Comparison of ENCODE assay signal across 13 cellular contexts in genomic region chr3:123745184-123745855, GRCh38.
DNase-seq lines count a peak whose midpoint lies in the region; ATAC-seq, FAIRE-seq and TF ChIP-seq lines count a peak whose summit lies in the region.
"Had no signal": no experiment of that assay in that cellular context is flagged by ENCODE, and none has a peak within 500 bp of the region (broad histone marks: within the 10 kb centered on the region; RNA-seq: fewer than 3 reads in every experiment).

No MANE protein-coding gene starts in this region.

- H3K9ac ChIP-seq in OCI-LY3 (ENCODE audit: low read length) (no peak overlapping the region), endothelial cell of umbilical vein (replicated peaks; ENCODE audit: extremely low read depth, insufficient read depth, low read length) (no peak overlapping the region)

- ATAC-seq in GM19328 (IDR thresholded peaks at IDR 0.05; ENCODE audit: unreplicated experiment) (no peak), HG03139 (IDR thresholded peaks at IDR 0.05; ENCODE audit: unreplicated experiment) (no peak)
- ATAC-seq: right cardiac atrium had no signal

- CTCF ChIA-PET in endothelial cell of umbilical vein (lab: Charles Lee): interaction anchor here (0.6 to 1.7 kb wide), 17 partner anchors 17 to 334 kb away, joined by 3 to 8 read pairs (median 3); partner anchors contain the start of genes CCDC14, KALRN and MYLK

- dilution Hi-C loops in endothelial cell of umbilical vein (cut with MboI; ENCODE audit: extremely low pct_ligation_motif_present, low sequenced_read_pairs): no loop called here

- H3K27me3 ChIP-seq in OCI-LY3 (ENCODE audit: low read depth, low read length) (no peaks in the 10 kb centered on the region; the same call in 1 of the 2 replicates), endothelial cell of umbilical vein (ENCODE audit: control insufficient read depth in 2 of 2, insufficient read depth in 2 of 2, low read length in 2 of 2) (no peaks in the 10 kb centered on the region)

- H3K36me3 Mint-ChIP-seq in osteocyte (ENCODE audit: unreplicated experiment): no peaks in the 10 kb centered on the region
- H3K36me3 Mint-ChIP-seq in glutamatergic neuron (ENCODE audit: unreplicated experiment): no peaks in the 10 kb centered on the region

- FAIRE-seq in endothelial cell of umbilical vein (lab: Jason Lieb, UNC): peak; percentile 54
- FAIRE-seq: TTC549 had no signal

- DNase-seq in endothelial cell of umbilical vein (ENCODE audit: low read depth, low spot score) (peak; percentile 35), osteocyte (ENCODE audit: extremely low spot score, unreplicated experiment) (no peak), NCI-H1694 treated with DMSO at 0.1 percent for 48 hours (lab: John Stamatoyannopoulos, UW) (no peak), glutamatergic neuron (no peak)
- DNase-seq: activated gamma-delta T cell, GF-D8, right cardiac atrium had no signal

- H3K4me3 ChIP-seq in GM12875 (ENCODE audit: low read depth, low read length) (no peak overlapping the region), OCI-LY3 (ENCODE audit: low read length) (no peak overlapping the region), endothelial cell of umbilical vein (replicated peaks in 1 of 3; ENCODE audit: insufficient read depth in 1 of 3, low read depth in 1 of 3, low read length in 3 of 3) (no peak overlapping the region)

- H3K4me1 Mint-ChIP-seq in osteocyte (ENCODE audit: unreplicated experiment): peaks cover 23% of the 10 kb centered on the region
- no peaks in the 10 kb centered on the region for H3K4me1 Mint-ChIP-seq in glutamatergic neuron (ENCODE audit: low read depth, unreplicated experiment)

- H3K27ac ChIP-seq in OCI-LY3 (ENCODE audit: low read length) (no peak overlapping the region), endothelial cell of umbilical vein (ENCODE audit: insufficient read depth, low read depth, low read length) (no peak overlapping the region)

- H3K4me2 ChIP-seq in OCI-LY3 (ENCODE audit: low read length) (no peak overlapping the region), endothelial cell of umbilical vein (ENCODE audit: insufficient read depth, low read length) (no peak overlapping the region)

- H3K9me3 Mint-ChIP-seq in osteocyte (ENCODE audit: unreplicated experiment): no peaks in the 10 kb centered on the region
- H3K9me3 Mint-ChIP-seq in glutamatergic neuron (ENCODE audit: unreplicated experiment): peaks cover 2% of the 10 kb centered on the region

- H3K4me1 ChIP-seq in OCI-LY3 (ENCODE audit: low read length) (no peaks in the 10 kb centered on the region), endothelial cell of umbilical vein (ENCODE audit: control insufficient read depth, extremely low read depth, insufficient read depth, low read length) (peaks cover 7% of the 10 kb centered on the region)

- H3K27ac Mint-ChIP-seq in osteocyte (ENCODE audit: unreplicated experiment) (no peak overlapping the region), glutamatergic neuron (ENCODE audit: unreplicated experiment) (no peak overlapping the region)
- H3K27ac Mint-ChIP-seq: dendritic cell treated with granulocyte-macrophage colony-stimulating factor and Interleukin-4, amounts not matched to agents 40 ng/mL and 50 ng/mL, for 4 days had no signal

- POLR2A ChIA-PET in endothelial cell of umbilical vein (lab: Charles Lee): no interaction called here

- no peaks in the 10 kb centered on the region for H3K79me2 ChIP-seq in OCI-LY3 (ENCODE audit: low read length)
- H3K79me2 ChIP-seq in endothelial cell of umbilical vein (ENCODE audit: control insufficient read depth, insufficient read depth, low read length): no peaks in the 10 kb centered on the region

- H3K9me1 ChIP-seq in endothelial cell of umbilical vein (replicated peaks; ENCODE audit: control insufficient read depth, extremely low read depth, insufficient read depth, low read length): no peaks in the 10 kb centered on the region

- TF ChIP-seq CTCF in GM12875 (IDR thresholded peaks at IDR 0.05; ENCODE audit: borderline replicate concordance, insufficient read depth, low read depth, low read length): peak; percentile 9; the same call in 1 of the 2 replicates
- TF ChIP-seq CTCF in OCI-LY3 (IDR thresholded peaks at IDR 0.05; ENCODE audit: low read depth, low read length): peak; percentile 36
- TF ChIP-seq CTCF in endothelial cell of umbilical vein (IDR thresholded peaks at IDR 0.05; ENCODE audit: extremely low read depth in 1 of 2, insufficient read depth in 1 of 2, low read depth in 1 of 2, low read length in 2 of 2): peak; percentile 55 to 62
- peak; percentile 34 for TF ChIP-seq CTCF in osteocyte (IDR thresholded peaks at IDR 0.05)
- no peak for TF ChIP-seq CTCF in glutamatergic neuron (IDR thresholded peaks at IDR 0.05; ENCODE audit: partially characterized antibody, unreplicated experiment)

- no peak for TF ChIP-seq POLR2A in endothelial cell of umbilical vein (IDR thresholded peaks at IDR 0.05; ENCODE audit: low read depth, low read length)

- BruUV-seq in endothelial cell of umbilical vein (replicated peaks; lab: Mats Ljungman, UMichigan): no TSS peak

- H4K20me1 ChIP-seq in OCI-LY3 (ENCODE audit: insufficient read depth, low read length) (no peaks in the 10 kb centered on the region), endothelial cell of umbilical vein (replicated peaks; ENCODE audit: control insufficient read depth, extremely low read depth, insufficient read depth, low read length) (no peaks in the 10 kb centered on the region)

- no peak overlapping the region for H2AFZ ChIP-seq in OCI-LY3 (ENCODE audit: low read depth, low read length)
- H2AFZ ChIP-seq in endothelial cell of umbilical vein (ENCODE audit: low read depth, low read length): no peak overlapping the region

- H3K9me3 ChIP-seq in OCI-LY3 (ENCODE audit: insufficient read depth, low read length): no peaks in the 10 kb centered on the region
- no peaks in the 10 kb centered on the region for H3K9me3 ChIP-seq in endothelial cell of umbilical vein (replicated peaks; ENCODE audit: control insufficient read depth, insufficient read depth, low read length)

- no peaks in the 10 kb centered on the region for H3K27me3 Mint-ChIP-seq in osteocyte (ENCODE audit: unreplicated experiment)
- peaks cover 2% of the 10 kb centered on the region for H3K27me3 Mint-ChIP-seq in glutamatergic neuron (ENCODE audit: unreplicated experiment)
- H3K27me3 Mint-ChIP-seq: dendritic cell treated with granulocyte-macrophage colony-stimulating factor and Interleukin-4, amounts not matched to agents 40 ng/mL and 50 ng/mL, for 4 days had no signal

- no peaks in the 10 kb centered on the region for H3K36me3 ChIP-seq in OCI-LY3 (replicated peaks; ENCODE audit: low read depth, low read length)
- H3K36me3 ChIP-seq in endothelial cell of umbilical vein (ENCODE audit: control insufficient read depth in 2 of 2, extremely low read depth in 1 of 2, insufficient read depth in 2 of 2, low read length in 2 of 2): no peaks in the 10 kb centered on the region

- H3K4me3 Mint-ChIP-seq in osteocyte (ENCODE audit: unreplicated experiment) (no peak overlapping the region), glutamatergic neuron (ENCODE audit: unreplicated experiment) (no peak overlapping the region)
- H3K4me3 Mint-ChIP-seq: dendritic cell treated with granulocyte-macrophage colony-stimulating factor and Interleukin-4, amounts not matched to agents 40 ng/mL and 50 ng/mL, for 4 days had no signal

- intact Hi-C loops in endothelial cell of umbilical vein (cut with micrococcal nuclease): loop anchor here (1.0 kb wide), 1 partner anchor 136 kb away; no protein-coding TSS in a partner anchor

TF ChIP-seq in endothelial cell of umbilical vein, 7 proteins besides CTCF, POLR2A, EP300 and RAD21:
- TF ChIP-seq EZH2 (IDR thresholded peaks at IDR 0.05; ENCODE audit: borderline replicate concordance, low read depth, low read length, severe bottlenecking) (no peak), POLR2AphosphoS5 (IDR thresholded peaks at IDR 0.05; ENCODE audit: insufficient read depth, low read depth, low read length) (no peak), JUN (IDR thresholded peaks at IDR 0.05; ENCODE audit: borderline replicate concordance, insufficient read depth, insufficient read length, low read depth) (no peak), MYC (IDR thresholded peaks at IDR 0.05; ENCODE audit: low read depth, low read length) (no peak), GATA2 (IDR thresholded peaks at IDR 0.05; ENCODE audit: insufficient read depth, insufficient read length, low read depth, low read length) (no peak), FOS (IDR thresholded peaks at IDR 0.05; ENCODE audit: borderline replicate concordance, insufficient read depth, low read length) (no peak)
- TF ChIP-seq, protein P1, sequence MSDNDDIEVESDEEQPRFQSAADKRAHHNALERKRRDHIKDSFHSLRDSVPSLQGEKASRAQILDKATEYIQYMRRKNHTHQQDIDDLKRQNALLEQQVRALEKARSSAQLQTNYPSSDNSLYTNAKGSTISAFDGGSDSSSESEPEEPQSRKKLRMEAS (IDR thresholded peaks at IDR 0.05; ENCODE audit: insufficient read depth, insufficient read length): no peak
